Comparison of ENCODE assay signal across 1 cellular context in the genomic region with DNA sequence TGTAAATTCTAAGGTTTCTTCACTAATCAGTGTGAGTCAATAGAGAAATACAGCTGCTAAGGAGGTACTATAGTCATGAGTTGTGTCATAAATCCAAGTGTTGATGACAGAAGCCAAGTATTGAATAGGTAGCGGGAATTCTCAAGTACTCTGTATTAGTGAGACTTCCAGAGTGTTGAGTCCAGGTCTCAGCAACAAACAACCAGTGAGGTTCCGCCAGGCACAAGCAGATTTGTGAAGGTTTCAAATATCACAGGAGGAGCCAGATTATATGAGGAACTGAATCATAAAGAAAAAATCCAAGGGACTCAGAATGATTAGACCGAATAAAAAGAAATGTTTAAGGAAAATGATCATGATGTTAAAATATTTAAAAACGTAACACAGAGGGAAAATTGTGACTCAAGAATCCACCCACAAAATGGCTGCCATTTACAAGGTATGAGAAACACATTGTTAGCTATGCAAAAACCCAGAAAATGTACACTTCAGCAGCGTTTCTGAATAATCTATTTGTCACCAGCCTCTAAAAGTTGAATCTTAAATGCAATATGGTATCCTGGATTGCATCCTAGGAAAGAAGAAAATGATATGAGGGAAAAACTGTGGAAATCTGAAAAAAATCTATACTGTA.
A peak's percentile ranks its signal among the peaks of the same experiment; 100 is the strongest.
TF ChIP-seq lines count a peak whose summit lies in the region.

No MANE protein-coding gene starts in this region.

TF ChIP-seq in K562, 482 proteins besides CTCF, POLR2A, EP300 and RAD21:
- TF ChIP-seq, protein P1, sequence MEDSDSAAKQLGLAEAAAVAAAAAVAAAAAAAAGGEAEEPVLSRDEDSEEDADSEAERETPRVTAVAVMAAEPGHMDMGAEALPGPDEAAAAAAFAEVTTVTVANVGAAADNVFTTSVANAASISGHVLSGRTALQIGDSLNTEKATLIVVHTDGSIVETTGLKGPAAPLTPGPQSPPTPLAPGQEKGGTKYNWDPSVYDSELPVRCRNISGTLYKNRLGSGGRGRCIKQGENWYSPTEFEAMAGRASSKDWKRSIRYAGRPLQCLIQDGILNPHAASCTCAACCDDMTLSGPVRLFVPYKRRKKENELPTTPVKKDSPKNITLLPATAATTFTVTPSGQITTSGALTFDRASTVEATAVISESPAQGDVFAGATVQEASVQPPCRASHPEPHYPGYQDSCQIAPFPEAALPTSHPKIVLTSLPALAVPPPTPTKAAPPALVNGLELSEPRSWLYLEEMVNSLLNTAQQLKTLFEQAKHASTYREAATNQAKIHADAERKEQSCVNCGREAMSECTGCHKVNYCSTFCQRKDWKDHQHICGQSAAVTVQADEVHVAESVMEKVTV (CRISPR knock-in tag; IDR thresholded peaks at IDR 0.05) = no peak
- TF ChIP-seq CXXC5 (CRISPR knock-in tag; IDR thresholded peaks at IDR 0.05) = peak; percentile 33; the same call in 1 of the 2 replicates
